Comparison of ENCODE assay signal across 9 cellular contexts in the genomic region with DNA sequence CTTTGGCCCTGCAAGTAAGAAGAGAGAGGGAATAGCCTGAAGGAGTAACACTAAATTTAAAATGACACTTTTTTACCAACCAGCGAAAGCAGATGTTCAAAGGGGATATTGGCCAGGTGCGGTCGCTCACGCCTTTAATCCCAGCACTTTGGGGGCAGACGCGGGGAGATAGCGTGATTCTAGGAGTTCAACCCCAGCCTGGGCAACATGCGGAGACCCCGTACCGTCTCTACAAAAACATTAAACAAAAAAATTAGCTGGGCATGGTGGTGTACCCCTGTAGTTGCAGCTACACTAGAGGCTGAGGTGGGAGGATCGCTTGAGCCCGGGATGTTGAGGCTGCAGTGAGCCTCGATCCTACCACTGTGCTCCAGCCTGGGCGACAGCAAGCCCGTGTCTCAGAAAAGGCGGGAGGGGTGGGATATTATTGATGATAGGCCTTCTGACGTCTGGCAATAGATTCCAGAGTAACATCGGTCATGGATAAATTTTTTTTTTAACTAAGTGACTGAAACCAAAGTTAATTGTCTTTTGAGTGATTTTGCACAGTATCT. TPM values are rescaled to one million over a fixed set of nuclear protein-coding genes. Genes with fewer than 3 reads are reported as not detected.
DNase-seq lines count a peak whose midpoint lies in the region; ATAC-seq and TF ChIP-seq lines count a peak whose summit lies in the region.
"Had no signal": no experiment of that assay in that cellular context is flagged by ENCODE, and none has a peak within 500 bp of the region (broad histone marks: within the 10 kb centered on the region; RNA-seq: fewer than 3 reads in every experiment).

No MANE protein-coding gene starts in this region.

- peaks cover 25% of the 10 kb centered on the region for H3K4me1 ChIP-seq in Panc1 (ENCODE audit: control insufficient read depth, insufficient read depth, low read length)
- peaks cover 23 to 38% (median 35%) of the 10 kb centered on the region in 3 donors for H3K4me1 ChIP-seq in skeletal muscle tissue (ENCODE audit: control insufficient read depth in 3 of 3, insufficient read depth in 3 of 3, low read length in 3 of 3)

- no peak for DNase-seq in Panc1 (ENCODE audit: low read depth, low spot score)
- no peak for DNase-seq in foreskin fibroblast
- no peak for DNase-seq in NOMO-1 treated with DMSO at 0.1 percent for 48 hours (lab: John Stamatoyannopoulos, UW; ENCODE audit: unreplicated experiment)
- no peak for DNase-seq in NCI-H2107 (lab: John Stamatoyannopoulos, UW)
- DNase-seq: NCI-H774 had no signal

- TF ChIP-seq POLR2A in GM18505 (IDR thresholded peaks at IDR 0.05; ENCODE audit: borderline replicate concordance, extremely low read depth, insufficient read depth, insufficient read length) = peak; percentile 39

- H3K27me3 ChIP-seq in Panc1 (ENCODE audit: control insufficient read depth, insufficient read depth, low read length) = no peaks in the 10 kb centered on the region
- no peaks in the 10 kb centered on the region for H3K27me3 ChIP-seq in skeletal muscle tissue (ENCODE audit: control insufficient read depth in 3 of 3, insufficient read depth in 3 of 3, low read length in 3 of 3)

- peak overlapping the region; percentile 85 to 99 for H3K4me3 ChIP-seq in Panc1 (ENCODE audit: low read depth in 2 of 2, low read length in 2 of 2)
- H3K4me3 ChIP-seq in foreskin fibroblast (ENCODE audit: low read depth in 1 of 2, low read length in 2 of 2) = peak overlapping the region; percentile 67 to 85
- H3K4me3 ChIP-seq in skeletal muscle tissue (ENCODE audit: low read length in 3 of 3) = peak overlapping the region; percentile 87 to 96 (median 96)

- H3K36me3 ChIP-seq in Panc1 (ENCODE audit: control insufficient read depth, insufficient read depth, low read length) (peaks cover 13% of the 10 kb centered on the region), skeletal muscle tissue (ENCODE audit: control insufficient read depth in 3 of 3, insufficient read depth in 3 of 3, low read length in 3 of 3) (peaks cover 4 to 11% (median 4%) of the 10 kb centered on the region in 3 donors)

- CTCF ChIA-PET in Panc1 (lab: Charles Lee) = no interaction called here

- peak overlapping the region; percentile 98 for H3K27ac ChIP-seq in Panc1 (ENCODE audit: low read length)
- H3K27ac ChIP-seq in skeletal muscle tissue (ENCODE audit: low read depth, low read length) = peak overlapping the region; percentile 94

- no TSS peak for BruUV-seq in Panc1 (replicated peaks; lab: Mats Ljungman, UMichigan)

- no peak for TF ChIP-seq CTCF in Panc1 (IDR thresholded peaks at IDR 0.05)
- no peak for TF ChIP-seq CTCF in foreskin fibroblast (IDR thresholded peaks at IDR 0.05; ENCODE audit: low read depth, low read length)

- in situ Hi-C loops in Panc1 (cut with HindIII; ENCODE audit: low pct_unique_long_range_greater_than_20kb, low sequenced_read_pairs) = no loop called here

- ATAC-seq in GM18505 (IDR thresholded peaks at IDR 0.05; ENCODE audit: unreplicated experiment) = no peak
- no peak for ATAC-seq in Panc1
- ATAC-seq in GM21360 (IDR thresholded peaks at IDR 0.05; ENCODE audit: unreplicated experiment) = no peak
- ATAC-seq in HG03280 (IDR thresholded peaks at IDR 0.05; ENCODE audit: unreplicated experiment) = no peak

- H3K9ac ChIP-seq in skeletal muscle tissue (ENCODE audit: low read depth in 1 of 3, low read length in 3 of 3) = peak overlapping the region; percentile 82 to 100 (median 96)

- H3K9me3 ChIP-seq in Panc1 (ENCODE audit: control insufficient read depth, insufficient read depth, low read depth, low read length) (no peaks in the 10 kb centered on the region), skeletal muscle tissue (ENCODE audit: control insufficient read depth in 3 of 3, low read length in 3 of 3) (no peaks in the 10 kb centered on the region)

- POLR2A ChIA-PET in Panc1 (lab: Charles Lee) = interaction anchor here (1.2 kb wide), 1 partner anchor 83 kb away, joined by 3 read pairs; no protein-coding TSS in a partner anchor

- intact Hi-C loops in Panc1 (cut with micrococcal nuclease; ENCODE audit: unreplicated experiment) = loop anchor here (5.0 kb wide), 2 partner anchors 85 to 165 kb away; a partner anchor contains a TSS

RNA-seq across cellular contexts. Expression of a gene that starts 1.1 kb away (rescaled TPM):
- 19.0 TPM for total RNA-seq in Panc1 (2021; ENCODE audit: unreplicated experiment)
- 12.3 TPM for polyA plus RNA-seq in Panc1 (2012; ENCODE audit: insufficient read length)
- total RNA-seq in skeletal muscle tissue = 16.2 TPM
